Comparison of ENCODE assay signal across 7 cellular contexts in genomic region chr16:67246081-67246944, GRCh38. TPM values are rescaled to one million over a fixed set of nuclear protein-coding genes. Genes with fewer than 3 reads are reported as not detected.
DNase-seq lines count a peak whose midpoint lies in the region; ATAC-seq and TF ChIP-seq lines count a peak whose summit lies in the region.

No MANE protein-coding gene starts in this region.

- peak overlapping the region; percentile 88 for H3K4me3 Mint-ChIP-seq in activated CD8-positive, alpha-beta T cell treated with anti-CD3 and anti-CD28 coated beads, Interleukin-2, amount 10 ng/mL, durations not matched to agents 7 days and 5 days

- peak; percentile 86 for DNase-seq in NCI-H510A treated with DMSO at 0.1 percent for 48 hours (lab: John Stamatoyannopoulos, UW)
- peak; percentile 77 for DNase-seq in activated CD8-positive, alpha-beta T cell treated with anti-CD3 and anti-CD28 coated beads, Interleukin-2, amount 10 ng/mL, durations not matched to agents 7 days and 5 days
- DNase-seq in mesendoderm, result peak; percentile 94
- DNase-seq in stimulated activated naive CD8-positive, alpha-beta T cell treated with anti-CD3 and anti-CD28 coated beads, Interleukin-15, Interleukin-2, amounts not matched to agents 100 U/mL and 50 U/mL, for 24 hours, result peak; percentile 79

- no peak overlapping the region for H4K8ac ChIP-seq in mesendoderm (ENCODE audit: low read depth, low read length)

- peak overlapping the region; percentile 45 for H3K23ac ChIP-seq in mesendoderm (ENCODE audit: low read length)

- H3K4me2 ChIP-seq in mesendoderm (ENCODE audit: low read length), result peak overlapping the region; percentile 65

- no CpG with 5 or more reads among the region's 61 CpGs for WGBS in mesendoderm (ENCODE audit: extremely low coverage, insufficient coverage, low lambda C conversion rate)

- H3K27me3 ChIP-seq in endocrine pancreas (ENCODE audit: control insufficient read depth, insufficient read depth, low read length), result no peaks in the 10 kb centered on the region
- H3K27me3 ChIP-seq in mesendoderm (ENCODE audit: insufficient read depth, low read length, poor library complexity), result peaks cover 4% of the 10 kb centered on the region

- POLR2A ChIA-PET in activated CD8-positive, alpha-beta T cell treated with anti-CD3 and anti-CD28 coated beads, Interleukin-2, amount 10 ng/mL, durations not matched to agents 7 days and 5 days (lab: Charles Lee), result interaction anchor here (0.6 to 5.9 kb wide), 6 partner anchors 9 to 45 kb away, joined by 3 to 70 read pairs (median 3); partner anchors contain the start of gene TMEM208

- H3K18ac ChIP-seq in mesendoderm (ENCODE audit: low read length), result peak overlapping the region; percentile 81

- peak overlapping the region; percentile 35 for H2BK5ac ChIP-seq in mesendoderm (ENCODE audit: low read length)

- CTCF ChIA-PET in activated CD8-positive, alpha-beta T cell treated with anti-CD3 and anti-CD28 coated beads, Interleukin-2, amount 10 ng/mL, durations not matched to agents 7 days and 5 days (lab: Charles Lee), result interaction anchor here (1.0 to 7.3 kb wide), 11 partner anchors 15 to 275 kb away, joined by 3 to 64 read pairs (median 7); partner anchors contain the start of genes ATP6V0D1 and TMEM208

- H3K9ac ChIP-seq in endocrine pancreas (ENCODE audit: control insufficient read depth, insufficient read depth, low read length), result peak overlapping the region; percentile 79
- H3K9ac ChIP-seq in mesendoderm (ENCODE audit: low read length), result peak overlapping the region; percentile 85

- H3K36me3 ChIP-seq in endocrine pancreas (ENCODE audit: control insufficient read depth, insufficient read depth, low read length) (no peaks in the 10 kb centered on the region), mesendoderm (ENCODE audit: control insufficient read depth, insufficient read depth, low read length) (no peaks in the 10 kb centered on the region)

- H3K9me3 ChIP-seq in endocrine pancreas (ENCODE audit: control insufficient read depth, low read length), result no peaks in the 10 kb centered on the region

- H3K4ac ChIP-seq in mesendoderm (ENCODE audit: low read depth, low read length), result peak overlapping the region; percentile 61

- H3K36me3 Mint-ChIP-seq in activated CD8-positive, alpha-beta T cell treated with anti-CD3 and anti-CD28 coated beads, Interleukin-2, amount 10 ng/mL, durations not matched to agents 7 days and 5 days (ENCODE audit: low read depth), result peaks cover 15% of the 10 kb centered on the region

- no peak overlapping the region for H4K5ac ChIP-seq in mesendoderm (ENCODE audit: low read length)

- TF ChIP-seq CTCF in GM12873 (IDR thresholded peaks at IDR 0.05; ENCODE audit: insufficient read depth, low read depth, low read length, missing control alignments), result peak; percentile 52

- peaks cover 12% of the 10 kb centered on the region for H3K79me2 ChIP-seq in mesendoderm (ENCODE audit: control insufficient read depth, insufficient read depth, low read length)

- peak overlapping the region; percentile 94 for H3K56ac ChIP-seq in mesendoderm (ENCODE audit: low read length)

- H3K4me1 ChIP-seq in endocrine pancreas (ENCODE audit: control insufficient read depth, insufficient read depth, low read length) (no peaks in the 10 kb centered on the region), mesendoderm (ENCODE audit: control insufficient read depth, low read depth, low read length) (peaks cover 26% of the 10 kb centered on the region)

- peaks cover 12% of the 10 kb centered on the region for H3K79me1 ChIP-seq in mesendoderm (ENCODE audit: low read length)

- no peak overlapping the region for H2AK5ac ChIP-seq in mesendoderm (ENCODE audit: low read length)

- no peak overlapping the region for H3K4me3 ChIP-seq in endocrine pancreas (ENCODE audit: control insufficient read depth, insufficient read depth, low read length)
- H3K4me3 ChIP-seq in mesendoderm (ENCODE audit: low read length), result peak overlapping the region; percentile 82

- peak overlapping the region; percentile 90 for H3K27ac Mint-ChIP-seq in activated CD8-positive, alpha-beta T cell treated with anti-CD3 and anti-CD28 coated beads, Interleukin-2, amount 10 ng/mL, durations not matched to agents 7 days and 5 days

- peaks cover 66% of the 10 kb centered on the region for H3K4me1 Mint-ChIP-seq in activated CD8-positive, alpha-beta T cell treated with anti-CD3 and anti-CD28 coated beads, Interleukin-2, amount 10 ng/mL, durations not matched to agents 7 days and 5 days (ENCODE audit: low read depth)

- peak; percentile 26 for ATAC-seq in HG02763 (IDR thresholded peaks at IDR 0.05; ENCODE audit: unreplicated experiment)
- peak; percentile 10 for ATAC-seq in activated CD8-positive, alpha-beta T cell treated with anti-CD3 and anti-CD28 coated beads, Interleukin-2, amount 10 ng/mL, durations not matched to agents 7 days and 5 days
- peak; percentile 6 for ATAC-seq in stimulated activated naive CD8-positive, alpha-beta T cell treated with anti-CD3 and anti-CD28 coated beads, Interleukin-15, Interleukin-2, amounts not matched to agents 100 U/mL and 50 U/mL, for 24 hours

- H3K9me3 Mint-ChIP-seq in activated CD8-positive, alpha-beta T cell treated with anti-CD3 and anti-CD28 coated beads, Interleukin-2, amount 10 ng/mL, durations not matched to agents 7 days and 5 days (ENCODE audit: insufficient read depth), result no peaks in the 10 kb centered on the region

- no peak overlapping the region for H2BK120ac ChIP-seq in mesendoderm (ENCODE audit: low read depth, low read length)

- H3K27ac ChIP-seq in mesendoderm (ENCODE audit: low read depth, low read length), result peak overlapping the region; percentile 90

- H3K27me3 Mint-ChIP-seq in activated CD8-positive, alpha-beta T cell treated with anti-CD3 and anti-CD28 coated beads, Interleukin-2, amount 10 ng/mL, durations not matched to agents 7 days and 5 days (ENCODE audit: low read depth), result peaks cover 9% of the 10 kb centered on the region

- no peak overlapping the region for H2BK15ac ChIP-seq in mesendoderm (replicated peaks; ENCODE audit: low read depth)

RNA-seq across cellular contexts. Expression of gene FHOD1, which starts 1.0 kb away (rescaled TPM):
- total RNA-seq in activated CD8-positive, alpha-beta T cell treated with anti-CD3 and anti-CD28 coated beads, Interleukin-2, amount 10 ng/mL, durations not matched to agents 7 days and 5 days, result 100 to 1,000 TPM in 1 of 2 experiments, 10 to 100 TPM in 1; 93.4 to 101 TPM
- polyA plus RNA-seq in mesendoderm (2013, experiment 1 of 2), result 37.1 TPM
- polyA plus RNA-seq in mesendoderm (2013, experiment 2 of 2), result 37.3 TPM

RNA-seq across cellular contexts. Expression of gene SLC9A5, which starts 2.5 kb away (rescaled TPM):
- total RNA-seq in activated CD8-positive, alpha-beta T cell treated with anti-CD3 and anti-CD28 coated beads, Interleukin-2, amount 10 ng/mL, durations not matched to agents 7 days and 5 days, result 1 to 10 TPM; 3.1 to 4.1 TPM
- polyA plus RNA-seq in mesendoderm (2013, experiment 1 of 2), result 1.1 TPM
- polyA plus RNA-seq in mesendoderm (2013, experiment 2 of 2), result 0.95 TPM

RNA-seq across cellular contexts. Expression of gene TMEM208, which starts 19.4 kb away (rescaled TPM):
- total RNA-seq in activated CD8-positive, alpha-beta T cell treated with anti-CD3 and anti-CD28 coated beads, Interleukin-2, amount 10 ng/mL, durations not matched to agents 7 days and 5 days, result 10 to 100 TPM; 33.7 TPM
- polyA plus RNA-seq in mesendoderm (2013, experiment 1 of 2), result 37.1 TPM
- 34.1 TPM for polyA plus RNA-seq in mesendoderm (2013, experiment 2 of 2)

RNA-seq across cellular contexts. Expression of gene PLEKHG4, which starts 33.0 kb away (rescaled TPM):
- total RNA-seq in activated CD8-positive, alpha-beta T cell treated with anti-CD3 and anti-CD28 coated beads, Interleukin-2, amount 10 ng/mL, durations not matched to agents 7 days and 5 days, result 10 to 100 TPM; 13.6 to 16.3 TPM
- polyA plus RNA-seq in mesendoderm (2013, experiment 1 of 2), result 1.8 TPM
- 2.0 TPM for polyA plus RNA-seq in mesendoderm (2013, experiment 2 of 2)

RNA-seq across cellular contexts. Expression of gene ELMO3, which starts 47.4 kb away (rescaled TPM):
- total RNA-seq in activated CD8-positive, alpha-beta T cell treated with anti-CD3 and anti-CD28 coated beads, Interleukin-2, amount 10 ng/mL, durations not matched to agents 7 days and 5 days, result 1 to 10 TPM; 7.2 to 8.0 TPM
- 2.1 TPM for polyA plus RNA-seq in mesendoderm (2013, experiment 1 of 2)
- polyA plus RNA-seq in mesendoderm (2013, experiment 2 of 2), result 2.1 TPM
